In genomic region chr14:67620217-67620789, GRCh38 we compare ENCODE assay signal across 8 cellular contexts.
DNase-seq lines count a peak whose midpoint lies in the region; ATAC-seq lines count a peak whose summit lies in the region.

No MANE protein-coding gene starts in this region.

- ATAC-seq in HG03354 (IDR thresholded peaks at IDR 0.05; ENCODE audit: poor library complexity, severe bottlenecking, unreplicated experiment) (no peak), GM21360 (IDR thresholded peaks at IDR 0.05; ENCODE audit: unreplicated experiment) (no peak)

- H3K27ac ChIP-seq in iPS-20b (ENCODE audit: low read length) (no peak overlapping the region), skin epidermis (peak overlapping the region in 5 of 21 experiments; percentile 17 to 68 (median 28))

- peak overlapping the region; percentile 83; the same call in 1 of the 2 replicates for H3K9ac ChIP-seq in iPS-20b (ENCODE audit: low read depth, low read length)

- DNase-seq in DMS79 (lab: John Stamatoyannopoulos, UW), result peak; percentile 38
- DNase-seq in NCI-H1092 (lab: John Stamatoyannopoulos, UW), result peak; percentile 17
- DNase-seq in astrocyte of the hippocampus (ENCODE audit: low read depth, low spot score), result peak; percentile 27
- no peak for DNase-seq in UCSD-AML1 (lab: John Stamatoyannopoulos, UW; ENCODE audit: unreplicated experiment)

- H3K9me3 ChIP-seq in iPS-20b (ENCODE audit: insufficient read depth, low read depth, low read length), result no peaks in the 10 kb centered on the region

- peaks cover 12% of the 10 kb centered on the region; the same call in 1 of the 2 replicates for H3K4me1 ChIP-seq in iPS-20b (ENCODE audit: insufficient read depth, low read length)

- H3K4me3 ChIP-seq in iPS-20b (ENCODE audit: low read length), result peak overlapping the region; percentile 91
- peak overlapping the region; percentile 37 to 63 (median 53) for H3K4me3 ChIP-seq in skin epidermis

- peaks cover 22% of the 10 kb centered on the region for H3K27me3 ChIP-seq in iPS-20b (ENCODE audit: insufficient read depth, low read length)

- peaks cover 13% of the 10 kb centered on the region for H3K36me3 ChIP-seq in iPS-20b (ENCODE audit: insufficient read depth, low read depth, low read length)
